ENCODE assay signal across 28 cellular contexts in genomic region chr4:168390041-168390440, GRCh38.
"Had no signal": no experiment of that assay in that cellular context is flagged by ENCODE, and none has a peak within 500 bp of the region (broad histone marks: within the 10 kb centered on the region; RNA-seq: fewer than 3 reads in every experiment).

No MANE protein-coding gene starts in this region.

- H3K27me3 ChIP-seq: brain microvascular endothelial cell, heart left ventricle, spleen, tibial nerve had no signal

- H3K4me3 Mint-ChIP-seq: activated CD4-positive, alpha-beta memory T cell treated with anti-CD3 and anti-CD28 coated beads, Interleukin-2, amount 10 ng/mL, durations not matched to agents 7 days and 5 days; activated CD4-positive, alpha-beta T cell treated with anti-CD3 and anti-CD28 coated beads, Interleukin-2, amount 10 ng/mL, durations not matched to agents 24 days and 14 days; activated naive CD8-positive, alpha-beta T cell treated with anti-CD3 and anti-CD28 coated beads, Interleukin-2, amount 10 ng/mL, durations not matched to agents 7 days and 5 days; effector memory CD8-positive, alpha-beta T cell; immature natural killer cell; memory B cell; naive thymus-derived CD8-positive, alpha-beta T cell; T-helper 1 cell treated with Interleukin-12 subunit alpha and Interleukin-12 subunit beta and Interleukin-4 antibody, amounts not matched to agents 30 μg/mL and 1 μg/mL, for 36 hours had no signal

- H3K4me1 ChIP-seq: spleen, tibial nerve had no signal

- H3K4me3 ChIP-seq: coronary artery, heart left ventricle, spleen, tibial nerve had no signal

- H3K36me3 ChIP-seq: brain microvascular endothelial cell had no signal

- H3K9me3 Mint-ChIP-seq: activated CD4-positive, alpha-beta memory T cell treated with anti-CD3 and anti-CD28 coated beads, Interleukin-2, amount 10 ng/mL, durations not matched to agents 7 days and 5 days; activated CD4-positive, alpha-beta T cell treated with anti-CD3 and anti-CD28 coated beads, Interleukin-2, amount 10 ng/mL, durations not matched to agents 24 days and 14 days; activated naive CD8-positive, alpha-beta T cell treated with anti-CD3 and anti-CD28 coated beads, Interleukin-2, amount 10 ng/mL, durations not matched to agents 7 days and 5 days; effector memory CD8-positive, alpha-beta T cell; immature natural killer cell; memory B cell; naive thymus-derived CD8-positive, alpha-beta T cell; T-helper 1 cell treated with Interleukin-12 subunit alpha and Interleukin-12 subunit beta and Interleukin-4 antibody, amounts not matched to agents 30 μg/mL and 1 μg/mL, for 36 hours had no signal

- H3K27ac Mint-ChIP-seq: activated CD4-positive, alpha-beta memory T cell treated with anti-CD3 and anti-CD28 coated beads, Interleukin-2, amount 10 ng/mL, durations not matched to agents 7 days and 5 days; activated CD4-positive, alpha-beta T cell treated with anti-CD3 and anti-CD28 coated beads, Interleukin-2, amount 10 ng/mL, durations not matched to agents 24 days and 14 days; activated naive CD8-positive, alpha-beta T cell treated with anti-CD3 and anti-CD28 coated beads, Interleukin-2, amount 10 ng/mL, durations not matched to agents 7 days and 5 days; effector memory CD8-positive, alpha-beta T cell; memory B cell; T-helper 1 cell treated with Interleukin-12 subunit alpha and Interleukin-12 subunit beta and Interleukin-4 antibody, amounts not matched to agents 30 μg/mL and 1 μg/mL, for 36 hours had no signal

- H3K9me3 ChIP-seq: heart left ventricle, spleen, tibial nerve had no signal

- FAIRE-seq: astrocyte, kidney, TTC549 had no signal

- H3K27ac ChIP-seq: brain microvascular endothelial cell, coronary artery, heart left ventricle, spleen, tibial nerve had no signal

- DNase-seq: activated CD4-positive, alpha-beta memory T cell treated with anti-CD3 and anti-CD28 coated beads, Interleukin-2, amount 10 ng/mL, durations not matched to agents 7 days and 5 days; activated CD4-positive, alpha-beta T cell treated with anti-CD3 and anti-CD28 coated beads, Interleukin-2, amount 10 ng/mL, durations not matched to agents 24 days and 14 days; activated CD4-positive, CD25-positive, alpha-beta regulatory T cell treated with anti-CD3 and anti-CD28 coated beads, Interleukin-2, amount 50 U/mL, for 72 hours; activated naive CD4-positive, alpha-beta T cell; activated naive CD8-positive, alpha-beta T cell treated with anti-CD3 and anti-CD28 coated beads, Interleukin-2, amount 10 ng/mL, durations not matched to agents 7 days and 5 days; activated T-cell treated with anti-CD3 and anti-CD28 coated beads, Interleukin-2, amount 50 U/mL, for 48 hours; amniotic stem cell; brain microvascular endothelial cell; effector memory CD8-positive, alpha-beta T cell; heart left ventricle; hypothalamus; immature natural killer cell; kidney; left colon; midbrain; naive thymus-derived CD8-positive, alpha-beta T cell; right cardiac atrium; spleen; stimulated activated naive CD4-positive, alpha-beta T cell; SW 1271; T-helper 9 cell had no signal

- ATAC-seq: effector memory CD8-positive, alpha-beta T cell; esophagus mucosa; heart left ventricle; left colon; naive thymus-derived CD8-positive, alpha-beta T cell; right cardiac atrium had no signal

- H3K4me1 Mint-ChIP-seq: activated CD4-positive, alpha-beta memory T cell treated with anti-CD3 and anti-CD28 coated beads, Interleukin-2, amount 10 ng/mL, durations not matched to agents 7 days and 5 days; immature natural killer cell; memory B cell had no signal

- H3K27me3 Mint-ChIP-seq: activated CD4-positive, alpha-beta memory T cell treated with anti-CD3 and anti-CD28 coated beads, Interleukin-2, amount 10 ng/mL, durations not matched to agents 7 days and 5 days; activated CD4-positive, alpha-beta T cell treated with anti-CD3 and anti-CD28 coated beads, Interleukin-2, amount 10 ng/mL, durations not matched to agents 24 days and 14 days; activated naive CD8-positive, alpha-beta T cell treated with anti-CD3 and anti-CD28 coated beads, Interleukin-2, amount 10 ng/mL, durations not matched to agents 7 days and 5 days; effector memory CD8-positive, alpha-beta T cell; memory B cell; naive thymus-derived CD8-positive, alpha-beta T cell had no signal
